In genomic region chr20:63833776-63834544, GRCh38 we compare ENCODE assay signal across 13 cellular contexts. TPM values are rescaled to one million over a fixed set of nuclear protein-coding genes. Genes with fewer than 3 reads are reported as not detected.
A peak's percentile ranks its signal among the peaks of the same experiment; 100 is the strongest.
DNase-seq lines count a peak whose midpoint lies in the region; ATAC-seq, FAIRE-seq and TF ChIP-seq lines count a peak whose summit lies in the region.
"Had no signal": no experiment of that assay in that cellular context is flagged by ENCODE, and none has a peak within 500 bp of the region (broad histone marks: within the 10 kb centered on the region; RNA-seq: fewer than 3 reads in every experiment).

No MANE protein-coding gene starts in this region.

- DNase-seq in HTR-8/SVneo (ENCODE audit: insufficient read length, low spot score) (no peak), nephron progenitor cell (no peak), DMS114 treated with DMSO at 0.1 percent for 48 hours (lab: John Stamatoyannopoulos, UW; ENCODE audit: unreplicated experiment) (no peak)
- no peak for DNase-seq in stimulated activated CD4-positive, alpha-beta T cell treated with anti-CD3 and anti-CD28 coated beads, Interleukin-4, amount 100 ng/mL, for 24 hours
- DNase-seq in activated CD4-positive, alpha-beta T cell treated with anti-CD3 and anti-CD28 coated beads, Interleukin-2, amount 10 ng/mL, durations not matched to agents 24 days and 14 days = no peak
- DNase-seq: effector memory CD4-positive, alpha-beta T cell; sigmoid colon had no signal

- TF ChIP-seq CTCF in nephron progenitor cell (IDR thresholded peaks at IDR 0.05) = no peak

- H3K9ac ChIP-seq in BLaER1 = no peak overlapping the region

- peaks cover 67% of the 10 kb centered on the region for H3K4me1 ChIP-seq in BLaER1

- H4K20me1 ChIP-seq in BLaER1 = peaks cover 38% of the 10 kb centered on the region

- H3K36me3 Mint-ChIP-seq in dendritic cell treated with granulocyte-macrophage colony-stimulating factor and Interleukin-4, amounts not matched to agents 40 ng/mL and 50 ng/mL, for 4 days (ENCODE audit: low read depth) = peaks cover 14% of the 10 kb centered on the region
- H3K36me3 Mint-ChIP-seq in nephron progenitor cell (ENCODE audit: low read depth) = no peaks in the 10 kb centered on the region
- H3K36me3 Mint-ChIP-seq in activated CD4-positive, alpha-beta T cell treated with anti-CD3 and anti-CD28 coated beads, Interleukin-2, amount 10 ng/mL, durations not matched to agents 24 days and 14 days (ENCODE audit: low read depth) = no peaks in the 10 kb centered on the region
- H3K36me3 Mint-ChIP-seq: CD8-positive, alpha-beta T cell had no signal

- H3K36me3 ChIP-seq in BLaER1 = no peaks in the 10 kb centered on the region
- H3K36me3 ChIP-seq: sigmoid colon had no signal

- H3K9me3 Mint-ChIP-seq in dendritic cell treated with granulocyte-macrophage colony-stimulating factor and Interleukin-4, amounts not matched to agents 40 ng/mL and 50 ng/mL, for 4 days = no peaks in the 10 kb centered on the region
- no peaks in the 10 kb centered on the region for H3K9me3 Mint-ChIP-seq in nephron progenitor cell
- H3K9me3 Mint-ChIP-seq in activated CD4-positive, alpha-beta T cell treated with anti-CD3 and anti-CD28 coated beads, Interleukin-2, amount 10 ng/mL, durations not matched to agents 24 days and 14 days = no peaks in the 10 kb centered on the region
- H3K9me3 Mint-ChIP-seq: CD8-positive, alpha-beta T cell had no signal

- no peak overlapping the region for H3K27ac ChIP-seq in BLaER1

- H3K9me3 ChIP-seq in BLaER1 = no peaks in the 10 kb centered on the region
- H3K9me3 ChIP-seq: sigmoid colon had no signal

- H3K4me2 ChIP-seq in BLaER1 = peak overlapping the region; percentile 51

- H3K27me3 ChIP-seq in BLaER1 = peaks cover 60% of the 10 kb centered on the region

- ATAC-seq in GM21619 (IDR thresholded peaks at IDR 0.05; ENCODE audit: unreplicated experiment) = no peak
- ATAC-seq: CD8-positive, alpha-beta T cell had no signal

- peaks cover 51% of the 10 kb centered on the region for H3K27me3 Mint-ChIP-seq in dendritic cell treated with granulocyte-macrophage colony-stimulating factor and Interleukin-4, amounts not matched to agents 40 ng/mL and 50 ng/mL, for 4 days
- peaks cover 13% of the 10 kb centered on the region for H3K27me3 Mint-ChIP-seq in nephron progenitor cell (ENCODE audit: low read depth, poor library complexity)
- H3K27me3 Mint-ChIP-seq in activated CD4-positive, alpha-beta T cell treated with anti-CD3 and anti-CD28 coated beads, Interleukin-2, amount 10 ng/mL, durations not matched to agents 24 days and 14 days = peaks cover 32% of the 10 kb centered on the region

- H3K4me1 Mint-ChIP-seq in dendritic cell treated with granulocyte-macrophage colony-stimulating factor and Interleukin-4, amounts not matched to agents 40 ng/mL and 50 ng/mL, for 4 days (ENCODE audit: low read depth) = peaks cover 58% of the 10 kb centered on the region
- H3K4me1 Mint-ChIP-seq in nephron progenitor cell = peaks cover 63% of the 10 kb centered on the region
- H3K4me1 Mint-ChIP-seq in activated CD4-positive, alpha-beta T cell treated with anti-CD3 and anti-CD28 coated beads, Interleukin-2, amount 10 ng/mL, durations not matched to agents 24 days and 14 days = peaks cover 16% of the 10 kb centered on the region

- peak; percentile 59 for FAIRE-seq in HTR-8/SVneo (lab: Jason Lieb, UNC)

- no peak overlapping the region for H3K4me3 ChIP-seq in BLaER1
- H3K4me3 ChIP-seq: sigmoid colon had no signal

- no peak overlapping the region for H3K4me3 Mint-ChIP-seq in dendritic cell treated with granulocyte-macrophage colony-stimulating factor and Interleukin-4, amounts not matched to agents 40 ng/mL and 50 ng/mL, for 4 days
- H3K4me3 Mint-ChIP-seq in nephron progenitor cell = peak overlapping the region; percentile 69
- no peak overlapping the region for H3K4me3 Mint-ChIP-seq in activated CD4-positive, alpha-beta T cell treated with anti-CD3 and anti-CD28 coated beads, Interleukin-2, amount 10 ng/mL, durations not matched to agents 24 days and 14 days

- intact Hi-C loops in dendritic cell treated with granulocyte-macrophage colony-stimulating factor and Interleukin-4, amounts not matched to agents 40 ng/mL and 50 ng/mL, for 4 days (cut with micrococcal nuclease) = no loop called here
- intact Hi-C loops in activated CD4-positive, alpha-beta T cell treated with anti-CD3 and anti-CD28 coated beads, Interleukin-2, amount 10 ng/mL, durations not matched to agents 24 days and 14 days (cut with micrococcal nuclease) = no loop called here

- peak overlapping the region; percentile 61 for H3K27ac Mint-ChIP-seq in dendritic cell treated with granulocyte-macrophage colony-stimulating factor and Interleukin-4, amounts not matched to agents 40 ng/mL and 50 ng/mL, for 4 days
- H3K27ac Mint-ChIP-seq in nephron progenitor cell = no peak overlapping the region
- H3K27ac Mint-ChIP-seq in activated CD4-positive, alpha-beta T cell treated with anti-CD3 and anti-CD28 coated beads, Interleukin-2, amount 10 ng/mL, durations not matched to agents 24 days and 14 days = no peak overlapping the region
- H3K27ac Mint-ChIP-seq: CD8-positive, alpha-beta T cell had no signal

RNA-seq across cellular contexts. Expression of gene ZBTB46, which starts 2.9 kb away (rescaled TPM):
- 0.84 and 1.0 TPM in 2 replicates for total RNA-seq in activated CD4-positive, alpha-beta T cell treated with anti-CD3 and anti-CD28 coated beads, Interleukin-2, amount 10 ng/mL, durations not matched to agents 24 days and 14 days
- total RNA-seq: CD8-positive, alpha-beta T cell had no signal

RNA-seq across cellular contexts. Expression of gene ABHD16B, which starts 27.3 kb away (rescaled TPM):
- 0.19 TPM in 1 of 2 replicates, not detected in the other for total RNA-seq in activated CD4-positive, alpha-beta T cell treated with anti-CD3 and anti-CD28 coated beads, Interleukin-2, amount 10 ng/mL, durations not matched to agents 24 days and 14 days
- total RNA-seq: CD8-positive, alpha-beta T cell; mononuclear cell; sigmoid colon; urinary bladder had no signal

RNA-seq across cellular contexts. Expression of gene TPD52L2, which starts 31.1 kb away (rescaled TPM):
- total RNA-seq in activated CD4-positive, alpha-beta T cell treated with anti-CD3 and anti-CD28 coated beads, Interleukin-2, amount 10 ng/mL, durations not matched to agents 24 days and 14 days = 75.9 and 78.8 TPM in 2 replicates
